ENCODE assay signal across 11 cellular contexts in the genomic region with DNA sequence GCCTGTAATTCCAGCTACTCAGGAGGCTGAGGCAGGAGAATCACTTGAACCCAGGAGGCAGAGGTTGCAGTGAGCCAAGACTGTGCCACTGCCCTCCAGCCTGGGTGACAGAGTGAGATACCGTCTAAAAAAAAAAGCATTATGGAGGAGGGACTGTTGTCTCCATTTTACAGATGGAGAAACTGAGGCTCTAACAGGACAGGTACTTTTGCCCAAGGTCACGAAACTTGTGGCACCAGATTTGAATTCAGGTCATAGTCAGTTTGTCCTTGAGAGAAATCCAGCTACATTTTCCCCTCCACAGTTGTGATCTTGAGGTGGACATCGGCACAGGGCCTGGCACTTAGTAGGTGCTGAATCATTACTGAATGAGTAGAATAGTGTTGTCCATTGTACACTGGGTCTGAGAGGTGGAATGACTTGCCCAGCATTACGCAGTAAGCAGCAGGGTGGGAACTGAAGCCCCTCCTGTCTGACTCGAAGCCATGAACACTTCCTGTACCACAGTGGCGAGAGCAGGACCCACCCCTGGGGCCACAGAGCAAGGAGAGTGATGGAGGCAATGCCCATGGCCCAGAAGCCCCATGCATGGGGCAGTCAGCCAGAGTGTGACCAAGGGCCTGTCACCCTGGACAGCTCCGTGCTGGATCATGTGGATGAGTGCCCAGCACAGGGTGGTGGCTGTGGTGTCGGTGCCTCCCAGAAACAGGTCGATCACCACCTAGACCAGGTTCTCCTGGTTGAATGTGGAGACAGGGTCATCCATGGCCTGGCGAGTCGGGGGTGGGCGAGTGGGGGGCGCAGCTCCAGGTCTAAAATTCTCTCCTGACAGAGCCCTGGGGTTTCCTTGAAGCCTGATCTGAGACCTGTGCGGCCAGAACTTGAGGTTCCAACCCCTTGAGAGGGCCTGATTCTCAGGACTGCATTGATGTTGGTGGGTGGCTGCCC.
"Had no signal": no experiment of that assay in that cellular context is flagged by ENCODE, and none has a peak within 500 bp of the region (broad histone marks: within the 10 kb centered on the region; RNA-seq: fewer than 3 reads in every experiment).

No MANE protein-coding gene starts in this region.

- DNase-seq: activated CD4-positive, alpha-beta T cell treated with anti-CD3 and anti-CD28 coated beads, Interleukin-2, amount 50 U/mL, for 1 hour; hypothalamus; mammary epithelial cell; occipital lobe; sigmoid colon; stimulated activated naive CD4-positive, alpha-beta T cell; T-helper 17 cell had no signal

- ATAC-seq: T-helper 17 cell had no signal

- H3K4me3 Mint-ChIP-seq: natural killer cell treated with Interleukin-12 subunit alpha and Interleukin-12 subunit beta and Interleukin-15 and Interleukin-18, amount 100 ng/mL, for 72 hours; T-helper 17 cell had no signal

- H3K9me3 Mint-ChIP-seq: activated T-helper 2 cell treated with anti-CD3 and anti-CD28 coated beads, Interferon-gamma antibody, Interleukin-2, Interleukin-4, amounts not matched to agents 10 μg/mL and 5 μg/mL and 100 μg/mL, durations not matched to agents 14 hours and 24 hours and 36 hours; natural killer cell treated with Interleukin-12 subunit alpha and Interleukin-12 subunit beta and Interleukin-15 and Interleukin-18, amount 100 ng/mL, for 72 hours had no signal

- H3K4me1 ChIP-seq: adrenal gland, prostate gland, sigmoid colon had no signal

- H3K27ac ChIP-seq: adrenal gland, prostate gland, sigmoid colon had no signal

- H3K4me3 ChIP-seq: adrenal gland, prostate gland, sigmoid colon had no signal

- H3K27ac Mint-ChIP-seq: activated T-helper 2 cell treated with anti-CD3 and anti-CD28 coated beads, Interferon-gamma antibody, Interleukin-2, Interleukin-4, amounts not matched to agents 10 μg/mL and 5 μg/mL and 100 μg/mL, durations not matched to agents 14 hours and 24 hours and 36 hours; natural killer cell treated with Interleukin-12 subunit alpha and Interleukin-12 subunit beta and Interleukin-15 and Interleukin-18, amount 100 ng/mL, for 72 hours; T-helper 17 cell had no signal

- H3K27me3 ChIP-seq: adrenal gland, sigmoid colon had no signal

- H3K36me3 ChIP-seq: adrenal gland, prostate gland, sigmoid colon had no signal

- H3K4me1 Mint-ChIP-seq: T-helper 17 cell had no signal

- H3K36me3 Mint-ChIP-seq: natural killer cell treated with Interleukin-12 subunit alpha and Interleukin-12 subunit beta and Interleukin-15 and Interleukin-18, amount 100 ng/mL, for 72 hours had no signal

- H3K9me3 ChIP-seq: adrenal gland, prostate gland, sigmoid colon had no signal
